In the genomic region with DNA sequence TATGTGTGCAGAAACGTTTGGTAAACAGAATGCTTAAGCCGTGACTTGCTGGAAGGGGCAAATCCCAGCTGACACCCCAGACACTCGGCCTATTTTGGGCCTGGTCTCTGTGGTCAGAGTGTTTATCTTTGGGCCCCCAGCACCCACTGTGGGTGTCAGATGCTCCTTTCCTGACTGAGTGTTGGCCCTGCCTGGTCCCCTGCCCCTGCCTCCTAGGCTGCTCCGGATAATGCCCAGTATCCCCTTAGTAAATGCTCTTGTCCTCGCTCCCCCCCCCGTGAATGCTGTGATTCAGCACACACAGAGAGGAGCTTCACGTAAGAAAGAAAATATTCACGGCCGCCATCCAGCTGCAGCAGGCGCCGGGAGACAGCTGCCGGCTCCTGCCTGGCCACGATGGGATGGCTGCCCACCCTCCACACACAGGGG, we compare ENCODE assay signal across 10 cellular contexts. TPM values are rescaled to one million over a fixed set of nuclear protein-coding genes. Genes with fewer than 3 reads are reported as not detected.
DNase-seq lines count a peak whose midpoint lies in the region; ATAC-seq and TF ChIP-seq lines count a peak whose summit lies in the region.
"Had no signal": no experiment of that assay in that cellular context is flagged by ENCODE, and none has a peak within 500 bp of the region (broad histone marks: within the 10 kb centered on the region; RNA-seq: fewer than 3 reads in every experiment).

No MANE protein-coding gene starts in this region.

- H3K4me1 Mint-ChIP-seq in activated CD4-positive, alpha-beta memory T cell treated with anti-CD3 and anti-CD28 coated beads, Interleukin-2, amount 10 ng/mL, durations not matched to agents 7 days and 5 days, result no peaks in the 10 kb centered on the region

- ATAC-seq in mucosa of descending colon (peak; percentile 38), HG02981 (IDR thresholded peaks at IDR 0.05; ENCODE audit: unreplicated experiment) (no peak), HG02840 (IDR thresholded peaks at IDR 0.05; ENCODE audit: low FRiP score, unreplicated experiment) (no peak)
- ATAC-seq: activated T-cell treated with anti-CD3 and anti-CD28 coated beads, Interleukin-2, amount 50 U/mL, for 4 hours had no signal

- H3K27ac Mint-ChIP-seq in activated CD4-positive, alpha-beta memory T cell treated with anti-CD3 and anti-CD28 coated beads, Interleukin-2, amount 10 ng/mL, durations not matched to agents 7 days and 5 days, result no peak overlapping the region

- H3K9me3 Mint-ChIP-seq in activated CD4-positive, alpha-beta memory T cell treated with anti-CD3 and anti-CD28 coated beads, Interleukin-2, amount 10 ng/mL, durations not matched to agents 7 days and 5 days, result no peaks in the 10 kb centered on the region
- H3K9me3 Mint-ChIP-seq: activated T-cell treated with anti-CD3 and anti-CD28 coated beads, Interleukin-2, amount 50 U/mL, for 4 hours had no signal

- no peaks in the 10 kb centered on the region for H3K36me3 Mint-ChIP-seq in activated CD4-positive, alpha-beta memory T cell treated with anti-CD3 and anti-CD28 coated beads, Interleukin-2, amount 10 ng/mL, durations not matched to agents 7 days and 5 days (ENCODE audit: low read depth)

- DNase-seq in DMS53 (lab: John Stamatoyannopoulos, UW) (peak; percentile 21), DMS53 treated with DMSO at 0.1 percent for 48 hours (lab: John Stamatoyannopoulos, UW; ENCODE audit: unreplicated experiment) (no peak), epithelial cell of esophagus (ENCODE audit: low read depth) (peak; percentile 63), mucosa of descending colon (peak in 2 of 3 donors; percentile 47 to 66), transverse colon (peak; percentile 48)
- no peak for DNase-seq in activated CD4-positive, alpha-beta memory T cell treated with anti-CD3 and anti-CD28 coated beads, Interleukin-2, amount 10 ng/mL, durations not matched to agents 7 days and 5 days
- DNase-seq: activated T-cell treated with anti-CD3 and anti-CD28 coated beads, Interleukin-2, amount 50 U/mL, for 4 hours; NCI-H187 treated with DMSO at 0.1 percent for 48 hours had no signal

- WGBS in transverse colon (ENCODE audit: low coverage in 1 of 2), 2 donors, result 65 to 67% methylated on average over 5 to 13 of the region's 13 CpGs

- H3K27me3 ChIP-seq in transverse colon, result no peaks in the 10 kb centered on the region

- TF ChIP-seq CTCF in epithelial cell of esophagus (IDR thresholded peaks at IDR 0.05; ENCODE audit: insufficient read depth, low read depth, low read length, missing control alignments) (no peak), mucosa of descending colon (IDR thresholded peaks at IDR 0.05) (no peak), transverse colon (IDR thresholded peaks at IDR 0.05) (no peak)

- H3K36me3 ChIP-seq in mucosa of descending colon (ENCODE audit: low read depth) (no peaks in the 10 kb centered on the region), transverse colon (no peaks in the 10 kb centered on the region)

- POLR2A ChIA-PET in activated CD4-positive, alpha-beta memory T cell treated with anti-CD3 and anti-CD28 coated beads, Interleukin-2, amount 10 ng/mL, durations not matched to agents 7 days and 5 days (lab: Charles Lee), result no interaction called here

- TF ChIP-seq POLR2A in transverse colon (IDR thresholded peaks at IDR 0.05), result no peak

- intact Hi-C loops in mucosa of descending colon (cut with DNase I, micrococcal nuclease) (no loop called here), transverse colon (cut with DNase I; ENCODE audit: low total_unique reads) (loop anchor here (5.0 kb wide), 1 partner anchor 54 kb away; no protein-coding TSS in a partner anchor)

- H3K4me1 ChIP-seq in mucosa of descending colon (ENCODE audit: low read depth) (no peaks in the 10 kb centered on the region), transverse colon (peaks cover 7 to 42% (median 16%) of the 10 kb centered on the region in 4 donors)

- TF ChIP-seq EP300 in transverse colon (IDR thresholded peaks at IDR 0.05; ENCODE audit: low read depth), result no peak

- H3K9me3 ChIP-seq in mucosa of descending colon, result no peaks in the 10 kb centered on the region
- no peaks in the 10 kb centered on the region for H3K9me3 ChIP-seq in transverse colon

- in situ Hi-C loops in transverse colon (cut with MboI; ENCODE audit: low pct_ligation_motif_present in 1 of 4, low pct_unique_long_range_greater_than_20kb in 1 of 4, low sequenced_read_pairs in 3 of 4), result no loop called here

- peaks cover 3% of the 10 kb centered on the region for H3K27me3 Mint-ChIP-seq in activated CD4-positive, alpha-beta memory T cell treated with anti-CD3 and anti-CD28 coated beads, Interleukin-2, amount 10 ng/mL, durations not matched to agents 7 days and 5 days

- no peak overlapping the region for H3K4me3 ChIP-seq in epithelial cell of esophagus (ENCODE audit: low read length)
- no peak overlapping the region for H3K4me3 ChIP-seq in mucosa of descending colon
- no peak overlapping the region for H3K4me3 ChIP-seq in transverse colon

- CTCF ChIA-PET in activated CD4-positive, alpha-beta memory T cell treated with anti-CD3 and anti-CD28 coated beads, Interleukin-2, amount 10 ng/mL, durations not matched to agents 7 days and 5 days (lab: Charles Lee), result no interaction called here

- peak overlapping the region; percentile 80 to 85 (median 82) for H3K27ac ChIP-seq in transverse colon

- H3K4me3 Mint-ChIP-seq in activated CD4-positive, alpha-beta memory T cell treated with anti-CD3 and anti-CD28 coated beads, Interleukin-2, amount 10 ng/mL, durations not matched to agents 7 days and 5 days, result no peak overlapping the region
- H3K4me3 Mint-ChIP-seq: activated T-cell treated with anti-CD3 and anti-CD28 coated beads, Interleukin-2, amount 50 U/mL, for 4 hours had no signal

RNA-seq across cellular contexts. Expression of gene ANGPTL2, which starts 11.3 kb away (rescaled TPM):
- total RNA-seq in mucosa of descending colon (10 to 100 TPM in 2 of 3 donors, 1 to 10 TPM in 1; 4.1 to 50.9 (median 11.6) TPM), transverse colon (10 to 100 TPM; 11.0 to 30.8 (median 13.1) TPM)
- total RNA-seq in activated CD4-positive, alpha-beta memory T cell treated with anti-CD3 and anti-CD28 coated beads, Interleukin-2, amount 10 ng/mL, durations not matched to agents 7 days and 5 days, result under 1 TPM in 1 of 2 experiments, not detected in 1; 0.08 TPM

Comparison
In these comparisons a context has a peak if more than half of its experiments do, and no peak if none do; other contexts are left out.
1. DNase-seq: peak in DMS53 (single experiment), epithelial cell of esophagus (single experiment), mucosa of descending colon (2 of 3) and transverse colon (single experiment); none in DMS53 treated with DMSO at 0.1 percent for 48 hours (single experiment) and activated CD4-positive, alpha-beta memory T cell treated with anti-CD3 and anti-CD28 coated beads, Interleukin-2, amount 10 ng/mL, durations not matched to agents 7 days and 5 days (single experiment).